9 cellular contexts compared by ENCODE assay signal in the genomic region with DNA sequence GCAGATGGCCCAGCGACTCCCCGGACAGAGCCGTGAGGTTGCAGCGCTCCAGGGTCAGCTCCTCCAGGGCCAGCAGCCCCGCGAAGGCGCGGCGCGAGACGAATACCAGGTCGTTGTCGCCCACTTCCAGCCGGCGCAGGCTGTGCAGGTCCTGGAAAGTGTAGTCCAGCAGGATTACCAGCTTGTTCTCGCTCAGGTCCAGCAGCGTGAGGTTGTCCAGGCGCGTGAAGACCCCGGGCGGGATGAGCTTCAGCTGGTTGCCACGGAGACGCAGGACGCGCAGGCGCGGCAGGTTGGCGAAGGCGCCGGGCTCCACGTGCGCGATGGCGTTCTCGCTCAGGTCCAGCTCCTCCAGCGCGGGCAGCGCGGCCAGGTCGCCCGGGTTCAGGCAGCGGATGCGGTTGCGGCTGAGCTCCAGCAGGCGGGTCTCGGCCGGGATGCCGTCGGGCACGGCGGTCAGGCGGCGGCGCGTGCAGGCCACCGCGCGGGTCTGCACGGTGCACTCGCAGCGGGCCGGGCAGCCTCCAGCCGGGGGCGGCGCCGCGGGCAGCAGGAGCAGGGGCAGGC. TPM values are rescaled to one million over a fixed set of nuclear protein-coding genes. Genes with fewer than 3 reads are reported as not detected.
DNase-seq lines count a peak whose midpoint lies in the region; ATAC-seq and TF ChIP-seq lines count a peak whose summit lies in the region.
"Had no signal": no experiment of that assay in that cellular context is flagged by ENCODE, and none has a peak within 500 bp of the region (broad histone marks: within the 10 kb centered on the region; RNA-seq: fewer than 3 reads in every experiment).

No MANE protein-coding gene starts in this region.

- H3K36me3 Mint-ChIP-seq in stimulated activated naive CD8-positive, alpha-beta T cell treated with anti-CD3 and anti-CD28 coated beads, Interleukin-15, Interleukin-2, amounts not matched to agents 100 ng/mL and 50 ng/mL, for 24 hours (ENCODE audit: low read depth) = no peaks in the 10 kb centered on the region

- H3K9me3 ChIP-seq in ascending aorta = no peaks in the 10 kb centered on the region
- H3K9me3 ChIP-seq in mesodermal cell (ENCODE audit: control insufficient read depth, low read length) = no peaks in the 10 kb centered on the region
- H3K9me3 ChIP-seq in thyroid gland = no peaks in the 10 kb centered on the region

- no peak overlapping the region for H3K27ac Mint-ChIP-seq in stimulated activated naive CD8-positive, alpha-beta T cell treated with anti-CD3 and anti-CD28 coated beads, Interleukin-15, Interleukin-2, amounts not matched to agents 100 ng/mL and 50 ng/mL, for 24 hours

- whole genome bisulfite sequencing in mesodermal cell (ENCODE audit: insufficient coverage in 2 of 2), 2 experiments = 3 to 4% methylated on average over 47 to 57 of the region's 67 CpGs
- WGBS in thyroid gland, 2 donors = 16 to 17% methylated on average over 5 to 18 of the region's 67 CpGs

- H3K4me3 Mint-ChIP-seq in stimulated activated naive CD8-positive, alpha-beta T cell treated with anti-CD3 and anti-CD28 coated beads, Interleukin-15, Interleukin-2, amounts not matched to agents 100 ng/mL and 50 ng/mL, for 24 hours = peak overlapping the region; percentile 63

- no peak for TF ChIP-seq CTCF in ascending aorta (IDR thresholded peaks at IDR 0.05)
- TF ChIP-seq CTCF in thyroid gland (IDR thresholded peaks at IDR 0.05) = no peak

- H3K36me3 ChIP-seq in ascending aorta (no peaks in the 10 kb centered on the region), mesodermal cell (ENCODE audit: control insufficient read depth, insufficient read depth, low read length) (no peaks in the 10 kb centered on the region), thyroid gland (no peaks in the 10 kb centered on the region)

- H3K27ac ChIP-seq in ascending aorta (no peak overlapping the region), mesodermal cell (ENCODE audit: low read depth, low read length, severe bottlenecking) (no peak overlapping the region), thyroid gland (no peak overlapping the region)
- H3K27ac ChIP-seq: RWPE1 had no signal

- H3K4me3 ChIP-seq in ascending aorta (peak overlapping the region; percentile 45 to 58), mesodermal cell (ENCODE audit: extremely low read depth, insufficient read depth, low read length, poor library complexity, severe bottlenecking) (peak overlapping the region; percentile 5), thyroid gland (replicated peaks in 1 of 3) (no peak overlapping the region)

- no peaks in the 10 kb centered on the region for H3K9me3 Mint-ChIP-seq in stimulated activated naive CD8-positive, alpha-beta T cell treated with anti-CD3 and anti-CD28 coated beads, Interleukin-15, Interleukin-2, amounts not matched to agents 100 ng/mL and 50 ng/mL, for 24 hours

- ATAC-seq in stimulated activated naive CD8-positive, alpha-beta T cell treated with anti-CD3 and anti-CD28 coated beads, Interleukin-15, Interleukin-2, amounts not matched to agents 100 U/mL and 50 U/mL, for 24 hours = no peak
- ATAC-seq in GM18858 (IDR thresholded peaks at IDR 0.05; ENCODE audit: unreplicated experiment) = no peak

- peaks cover 39% of the 10 kb centered on the region for H3K4me1 Mint-ChIP-seq in stimulated activated naive CD8-positive, alpha-beta T cell treated with anti-CD3 and anti-CD28 coated beads, Interleukin-15, Interleukin-2, amounts not matched to agents 100 ng/mL and 50 ng/mL, for 24 hours (ENCODE audit: low read depth)

- TF ChIP-seq POLR2A in thyroid gland (IDR thresholded peaks at IDR 0.05) = no peak

- peaks cover 17 to 29% of the 10 kb centered on the region in 2 donors for H3K4me1 ChIP-seq in ascending aorta
- H3K4me1 ChIP-seq in mesodermal cell (ENCODE audit: control insufficient read depth, insufficient read depth, low read length, poor library complexity, severe bottlenecking) = peaks cover 17% of the 10 kb centered on the region
- H3K4me1 ChIP-seq in thyroid gland = peaks cover 5 to 26% of the 10 kb centered on the region in 2 donors

- peaks cover 7% of the 10 kb centered on the region for H3K27me3 Mint-ChIP-seq in stimulated activated naive CD8-positive, alpha-beta T cell treated with anti-CD3 and anti-CD28 coated beads, Interleukin-15, Interleukin-2, amounts not matched to agents 100 ng/mL and 50 ng/mL, for 24 hours

- H3K27me3 ChIP-seq in ascending aorta = peaks cover 16% of the 10 kb centered on the region
- H3K27me3 ChIP-seq in thyroid gland = peaks cover 23% of the 10 kb centered on the region

- intact Hi-C loops in ascending aorta (cut with DNase I) = no loop called here
- intact Hi-C loops in thyroid gland (cut with DNase I) = no loop called here

- no peak for DNase-seq in stimulated activated naive CD8-positive, alpha-beta T cell treated with anti-CD3 and anti-CD28 coated beads, Interleukin-15, Interleukin-2, amounts not matched to agents 100 U/mL and 50 U/mL, for 24 hours
- DNase-seq in ascending aorta (ENCODE audit: low spot score in 2 of 2) (no peak), thyroid gland (no peak), Ammon's horn (ENCODE audit: low spot score) (no peak)
- DNase-seq in stimulated activated CD4-positive, alpha-beta T cell treated with anti-CD3 and anti-CD28 coated beads, Interleukin-4, amount 100 ng/mL, for 4 hours = no peak

RNA-seq across cellular contexts. Expression of a gene that starts 9.3 kb away (rescaled TPM):
- total RNA-seq in ascending aorta (4.7 TPM), thyroid gland (1 to 10 TPM in 1 of 4 donors, under 1 TPM in 3; 0.27 to 1.6 (median 0.59) TPM)
- not detected for polyA plus RNA-seq in mesodermal cell (2013, experiment 1 of 2)
- not detected for polyA plus RNA-seq in mesodermal cell (2013, experiment 2 of 2)

RNA-seq across cellular contexts. Expression of a gene that starts 16.7 kb away (rescaled TPM):
- total RNA-seq in ascending aorta (not detected), thyroid gland (under 1 TPM in 1 of 4 donors, not detected in 3; 0.45 TPM)
- not detected for polyA plus RNA-seq in mesodermal cell (2013, experiment 1 of 2)
- not detected for polyA plus RNA-seq in mesodermal cell (2013, experiment 2 of 2)

RNA-seq across cellular contexts. Expression of a gene that starts 35.1 kb away (rescaled TPM):
- total RNA-seq in ascending aorta = not detected
- not detected for polyA plus RNA-seq in mesodermal cell (2013, experiment 1 of 2)
- polyA plus RNA-seq in mesodermal cell (2013, experiment 2 of 2) = not detected
- not detected for total RNA-seq in thyroid gland

RNA-seq across cellular contexts. Expression of a gene that starts 37.1 kb away (rescaled TPM):
- total RNA-seq in ascending aorta (31.4 TPM), thyroid gland (100 to 1,000 TPM in 1 of 4 donors, 10 to 100 TPM in 3; 21.1 to 139 (median 55.1) TPM)
- 200 TPM for polyA plus RNA-seq in mesodermal cell (2013, experiment 1 of 2)
- 182 TPM for polyA plus RNA-seq in mesodermal cell (2013, experiment 2 of 2)

RNA-seq across cellular contexts. Expression of a gene that starts 37.2 kb away (rescaled TPM):
- 95.7 TPM for total RNA-seq in ascending aorta
- polyA plus RNA-seq in mesodermal cell (2013, experiment 1 of 2) = 41.0 TPM
- polyA plus RNA-seq in mesodermal cell (2013, experiment 2 of 2) = 36.0 TPM
- 10 to 100 TPM; 47.8 to 97.8 (median 67.3) TPM for total RNA-seq in thyroid gland

Comparison
In these comparisons a context has a peak if more than half of its experiments do, and no peak if none do; other contexts are left out.
1. H3K4me3 ChIP-seq: peak in ascending aorta (2 of 2) and mesodermal cell (single experiment); none in thyroid gland (0 of 3).